Comparison of ENCODE assay signal across 8 cellular contexts in the genomic region with DNA sequence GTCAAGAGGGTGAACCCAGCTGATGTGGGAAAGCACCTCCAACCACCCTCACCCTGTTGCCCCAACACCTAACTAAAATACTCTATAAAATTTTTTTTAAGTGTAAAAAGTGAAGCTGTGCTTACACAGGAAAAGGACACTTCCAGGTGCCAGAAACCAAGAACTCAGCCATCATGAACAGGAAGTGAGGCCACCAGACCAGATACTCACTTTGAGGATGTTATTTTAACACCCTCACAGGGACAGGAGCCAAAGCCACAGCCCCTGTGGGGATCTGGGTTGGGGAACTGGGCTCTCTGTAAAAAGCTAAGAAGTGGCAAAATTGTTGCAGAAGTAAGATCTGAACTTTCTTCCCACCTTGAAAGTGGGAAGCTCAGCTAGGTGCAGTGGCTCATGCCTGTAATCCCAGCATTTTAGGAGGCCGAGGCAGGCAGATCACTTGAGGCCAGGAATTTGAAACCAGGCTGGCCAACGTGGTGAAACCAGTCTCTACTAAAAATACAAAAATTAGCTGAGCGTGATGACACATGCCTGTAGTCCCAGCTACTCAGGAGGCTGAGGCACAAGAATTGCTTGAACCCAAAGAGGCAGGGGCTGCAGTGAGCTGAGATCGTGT. TPM values are rescaled to one million over a fixed set of nuclear protein-coding genes. Genes with fewer than 3 reads are reported as not detected.
A peak's percentile ranks its signal among the peaks of the same experiment; 100 is the strongest.
DNase-seq lines count a peak whose midpoint lies in the region; TF ChIP-seq lines count a peak whose summit lies in the region.
"Had no signal": no experiment of that assay in that cellular context is flagged by ENCODE, and none has a peak within 500 bp of the region (broad histone marks: within the 10 kb centered on the region; RNA-seq: fewer than 3 reads in every experiment).

No MANE protein-coding gene starts in this region.

- H3K4me3 Mint-ChIP-seq in neural progenitor cell: no peak overlapping the region

- no peaks in the 10 kb centered on the region for H3K9me3 Mint-ChIP-seq in neural progenitor cell

- TF ChIP-seq CTCF in neural progenitor cell (IDR thresholded peaks at IDR 0.05): no peak

- H3K4me3 ChIP-seq in neural progenitor cell: no peak overlapping the region
- H3K4me3 ChIP-seq: heart right ventricle had no signal

- no peaks in the 10 kb centered on the region for H4K20me1 ChIP-seq in neural progenitor cell (ENCODE audit: low read depth)

- no peak overlapping the region for H3K27ac ChIP-seq in neural progenitor cell

- H3K79me2 ChIP-seq in neural progenitor cell (ENCODE audit: low read depth): no peaks in the 10 kb centered on the region

- H3K4me1 ChIP-seq in neural progenitor cell: peaks cover 8% of the 10 kb centered on the region

- in situ Hi-C loops in GM18951 (cut with MboI; ENCODE audit: low sequenced_read_pairs, unreplicated experiment): no loop called here
- in situ Hi-C loops in KBM-7 (cut with MboI; ENCODE audit: low pct_unique_long_range_greater_than_20kb, low sequenced_read_pairs): no loop called here

- DNase-seq in KBM-7 (peak; percentile 89), neural progenitor cell (ENCODE audit: low spot score) (no peak), NCI-H2227 (lab: John Stamatoyannopoulos, UW; ENCODE audit: unreplicated experiment) (no peak), NCI-H2171 treated with DMSO at 0.1 percent for 48 hours (lab: John Stamatoyannopoulos, UW) (no peak), inferior parietal cortex (ENCODE audit: extremely low spot score) (no peak)
- peak; percentile 37 to 43 for DNase-seq in activated T-cell treated with anti-CD3 and anti-CD28 coated beads, Interleukin-2, amount 50 U/mL, for 48 hours

- H3K27ac Mint-ChIP-seq in neural progenitor cell: peak overlapping the region; percentile 72

- no peaks in the 10 kb centered on the region for H3K9me3 ChIP-seq in neural progenitor cell (ENCODE audit: low read depth)
- H3K9me3 ChIP-seq: heart right ventricle had no signal

- H3K36me3 Mint-ChIP-seq in neural progenitor cell: no peaks in the 10 kb centered on the region

- TF ChIP-seq POLR2A in GM18951 (IDR thresholded peaks at IDR 0.05; ENCODE audit: extremely low read depth, insufficient read depth, insufficient read length): peak; percentile 33

- H3K4me1 Mint-ChIP-seq in neural progenitor cell: peaks cover 25% of the 10 kb centered on the region

- peaks cover 9% of the 10 kb centered on the region for H3F3A ChIP-seq in neural progenitor cell (ENCODE audit: low read depth)

- H3K27me3 ChIP-seq in neural progenitor cell: no peaks in the 10 kb centered on the region
- H3K27me3 ChIP-seq: heart right ventricle had no signal

- H3K4me2 ChIP-seq in neural progenitor cell: no peak overlapping the region

- H3K27me3 Mint-ChIP-seq in neural progenitor cell (ENCODE audit: insufficient read depth, low read depth): no peaks in the 10 kb centered on the region

- H2AFZ ChIP-seq in neural progenitor cell (replicated peaks): no peak overlapping the region

- no peak overlapping the region for H3K9ac ChIP-seq in neural progenitor cell

- H3K36me3 ChIP-seq in neural progenitor cell: no peaks in the 10 kb centered on the region
- H3K36me3 ChIP-seq: heart right ventricle had no signal

RNA-seq across cellular contexts. Expression of a gene that starts 3.8 kb away (rescaled TPM):
- total RNA-seq in neural progenitor cell (ENCODE audit: low replicate concordance): 0.43 and 2.0 TPM in 2 replicates

RNA-seq across cellular contexts. Expression of a gene that starts 7.3 kb away (rescaled TPM):
- total RNA-seq in neural progenitor cell (ENCODE audit: low replicate concordance): 2.1 and 2.9 TPM in 2 replicates

RNA-seq across cellular contexts. Expression of a gene that starts 42.3 kb away (rescaled TPM):
- 35.5 and 36.0 TPM in 2 replicates for total RNA-seq in neural progenitor cell (ENCODE audit: low replicate concordance)

Comparison
In these comparisons a context has a peak if more than half of its experiments do, and no peak if none do; other contexts are left out.
1. DNase-seq: peak in KBM-7 (single experiment) and activated T-cell treated with anti-CD3 and anti-CD28 coated beads, Interleukin-2, amount 50 U/mL, for 48 hours (2 of 2); none in neural progenitor cell (single experiment), NCI-H2227 (single experiment), NCI-H2171 treated with DMSO at 0.1 percent for 48 hours (single experiment) and inferior parietal cortex (single experiment).